Comparison of ENCODE assay signal across 8 cellular contexts in the genomic region with DNA sequence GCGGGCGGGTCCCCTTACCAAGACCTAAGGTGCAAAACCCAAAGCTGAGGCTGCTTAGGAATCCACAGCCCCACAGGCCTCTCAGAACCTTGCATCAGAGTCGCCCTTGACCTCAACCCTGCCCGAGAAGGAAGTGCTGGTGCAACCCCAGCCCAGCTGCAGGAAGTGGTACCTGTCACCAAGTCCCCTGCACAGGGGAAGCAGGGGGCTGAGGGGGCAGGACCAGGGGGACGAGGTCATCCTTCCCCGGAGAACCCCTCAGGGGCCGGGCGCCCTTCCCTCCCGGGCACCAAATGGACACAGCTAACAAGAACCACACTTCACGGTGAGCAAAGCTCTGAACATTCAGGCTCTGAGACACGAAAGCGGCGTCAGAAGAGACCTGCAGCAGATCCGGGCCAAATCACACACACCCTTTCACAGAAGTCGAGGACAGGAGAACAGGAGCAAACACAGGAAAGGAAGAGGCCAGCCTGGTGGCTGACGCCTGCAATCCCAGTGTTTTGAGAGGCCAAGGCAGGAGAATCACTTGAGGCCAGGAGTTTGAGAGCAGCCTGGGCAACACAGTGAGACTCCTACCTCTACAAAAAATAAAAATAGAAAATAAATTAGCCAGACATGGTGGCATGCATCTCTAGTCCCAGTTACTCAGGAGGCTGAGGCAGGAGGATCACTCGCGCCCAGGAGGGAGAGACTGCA. TPM values are rescaled to one million over a fixed set of nuclear protein-coding genes. Genes with fewer than 3 reads are reported as not detected.
A peak's percentile ranks its signal among the peaks of the same experiment; 100 is the strongest.
DNase-seq lines count a peak whose midpoint lies in the region; ATAC-seq and TF ChIP-seq lines count a peak whose summit lies in the region.

No MANE protein-coding gene starts in this region.

- H3K27me3 ChIP-seq in right atrium auricular region, result no peaks in the 10 kb centered on the region

- no peak overlapping the region for H3K4me3 ChIP-seq in right atrium auricular region

- TF ChIP-seq CTCF in right atrium auricular region (IDR thresholded peaks at IDR 0.05), result no peak
- no peak for TF ChIP-seq CTCF in glutamatergic neuron (IDR thresholded peaks at IDR 0.05; ENCODE audit: partially characterized antibody, unreplicated experiment)

- no peaks in the 10 kb centered on the region for H3K9me3 ChIP-seq in right atrium auricular region

- in situ Hi-C loops in ACHN (cut with HindIII; ENCODE audit: low pct_ligation_motif_present, low pct_unique_long_range_greater_than_20kb, low sequenced_read_pairs), result no loop called here

- H3K9me3 Mint-ChIP-seq in T-helper 1 cell treated with Interleukin-12 subunit alpha and Interleukin-12 subunit beta and Interleukin-4 antibody, amounts not matched to agents 30 μg/mL and 1 μg/mL, for 36 hours, result no peaks in the 10 kb centered on the region
- H3K9me3 Mint-ChIP-seq in glutamatergic neuron (ENCODE audit: unreplicated experiment), result peaks cover 3% of the 10 kb centered on the region

- no peaks in the 10 kb centered on the region for H3K27me3 Mint-ChIP-seq in T-helper 1 cell treated with Interleukin-12 subunit alpha and Interleukin-12 subunit beta and Interleukin-4 antibody, amounts not matched to agents 30 μg/mL and 1 μg/mL, for 36 hours (ENCODE audit: low read depth)
- H3K27me3 Mint-ChIP-seq in glutamatergic neuron (ENCODE audit: unreplicated experiment), result peaks cover 9% of the 10 kb centered on the region

- no peaks in the 10 kb centered on the region for H3K36me3 ChIP-seq in right atrium auricular region

- peak overlapping the region; percentile 99 for H3K4me3 Mint-ChIP-seq in T-helper 1 cell treated with Interleukin-12 subunit alpha and Interleukin-12 subunit beta and Interleukin-4 antibody, amounts not matched to agents 30 μg/mL and 1 μg/mL, for 36 hours
- no peak overlapping the region for H3K4me3 Mint-ChIP-seq in glutamatergic neuron (ENCODE audit: unreplicated experiment)

- peaks cover 38% of the 10 kb centered on the region for H3K36me3 Mint-ChIP-seq in T-helper 1 cell treated with Interleukin-12 subunit alpha and Interleukin-12 subunit beta and Interleukin-4 antibody, amounts not matched to agents 30 μg/mL and 1 μg/mL, for 36 hours (ENCODE audit: low read depth)
- H3K36me3 Mint-ChIP-seq in glutamatergic neuron (ENCODE audit: unreplicated experiment), result no peaks in the 10 kb centered on the region

- peak overlapping the region; percentile 88 for H3K27ac Mint-ChIP-seq in T-helper 1 cell treated with Interleukin-12 subunit alpha and Interleukin-12 subunit beta and Interleukin-4 antibody, amounts not matched to agents 30 μg/mL and 1 μg/mL, for 36 hours
- H3K27ac Mint-ChIP-seq in glutamatergic neuron (ENCODE audit: unreplicated experiment), result no peak overlapping the region

- peak; percentile 85 for DNase-seq in Right ventricle myocardium inferior (ENCODE audit: missing footprints)
- no peak for DNase-seq in right atrium auricular region (ENCODE audit: low spot score)
- DNase-seq in glutamatergic neuron, result peak; percentile 11
- no peak for DNase-seq in ACHN
- DNase-seq in caudate nucleus (lab: John Stamatoyannopoulos, UW), result no peak
- no peak for DNase-seq in NCI-H2107 treated with DMSO at 0.1 percent for 48 hours (lab: John Stamatoyannopoulos, UW; ENCODE audit: unreplicated experiment)

- no peak overlapping the region for H3K27ac ChIP-seq in right atrium auricular region
- no peak overlapping the region for H3K27ac ChIP-seq in caudate nucleus (ENCODE audit: low read depth, low read length)

- intact Hi-C loops in Right ventricle myocardium inferior (cut with DNase I), result loop anchor here (10.0 kb wide), 1 partner anchor 400 kb away; no protein-coding TSS in a partner anchor

- ATAC-seq in Right ventricle myocardium inferior (no peak), HG02870 (IDR thresholded peaks at IDR 0.05; ENCODE audit: unreplicated experiment) (no peak)

- peaks cover 0 to 8% of the 10 kb centered on the region in 2 donors for H3K4me1 ChIP-seq in right atrium auricular region

- peaks cover 68% of the 10 kb centered on the region for H3K4me1 Mint-ChIP-seq in T-helper 1 cell treated with Interleukin-12 subunit alpha and Interleukin-12 subunit beta and Interleukin-4 antibody, amounts not matched to agents 30 μg/mL and 1 μg/mL, for 36 hours (ENCODE audit: low read depth)
- H3K4me1 Mint-ChIP-seq in glutamatergic neuron (ENCODE audit: low read depth, unreplicated experiment), result peaks cover 3% of the 10 kb centered on the region

RNA-seq across cellular contexts. Expression of gene ITGB2, which starts 6.4 kb away (rescaled TPM):
- total RNA-seq in Right ventricle myocardium inferior (36.7 TPM), right atrium auricular region (10 to 100 TPM; 16.7 to 63.6 TPM), glutamatergic neuron (ENCODE audit: unreplicated experiment) (0.91 TPM)

RNA-seq across cellular contexts. Expression of gene SLX9, which starts 25.5 kb away (rescaled TPM):
- total RNA-seq in Right ventricle myocardium inferior, result 66.5 TPM
- 10 to 100 TPM; 15.9 to 18.8 TPM for total RNA-seq in right atrium auricular region
- 30.7 TPM for total RNA-seq in glutamatergic neuron (ENCODE audit: unreplicated experiment)

RNA-seq across cellular contexts. Expression of gene PTTG1IP, which starts 40.8 kb away (rescaled TPM):
- total RNA-seq in Right ventricle myocardium inferior, result 160 TPM
- 100 to 1,000 TPM; 284 to 303 TPM for total RNA-seq in right atrium auricular region
- 249 TPM for total RNA-seq in glutamatergic neuron (ENCODE audit: unreplicated experiment)

Comparison
In these comparisons a context has a peak if more than half of its experiments do, and no peak if none do; other contexts are left out.
1. DNase-seq: peak in Right ventricle myocardium inferior (single experiment) and glutamatergic neuron (single experiment); none in right atrium auricular region (single experiment), ACHN (single experiment), caudate nucleus (0 of 61) and NCI-H2107 treated with DMSO at 0.1 percent for 48 hours (single experiment).